ENCODE assay signal across 1 cellular context in genomic region chr13:110914293-110915056, GRCh38.
A peak's percentile ranks its signal among the peaks of the same experiment; 100 is the strongest.
TF ChIP-seq lines count a peak whose summit lies in the region.

No MANE protein-coding gene starts in this region.

TF ChIP-seq in H1, 55 proteins besides CTCF, POLR2A, EP300 and RAD21 (continued from another document):
- TF ChIP-seq CHD7 (IDR thresholded peaks at IDR 0.05; ENCODE audit: insufficient replicate concordance, low read length) (no peak), JUND (IDR thresholded peaks at IDR 0.05; ENCODE audit: low read length) (no peak), HDAC6 (IDR thresholded peaks at IDR 0.05; ENCODE audit: low read depth, low read length) (no peak), NRF1 (IDR thresholded peaks at IDR 0.05; ENCODE audit: low read depth, low read length) (no peak), HDAC2 (IDR thresholded peaks at IDR 0.05; ENCODE audit: borderline replicate concordance in 1 of 2, low read depth in 2 of 2, low read length in 2 of 2) (no peak), KDM1A (IDR thresholded peaks at IDR 0.05; ENCODE audit: borderline replicate concordance, low read length) (no peak), TEAD4 (IDR thresholded peaks at IDR 0.05; ENCODE audit: low read depth, low read length) (no peak), CBX8 (IDR thresholded peaks at IDR 0.05; ENCODE audit: borderline replicate concordance, low read depth, low read length) (no peak), NANOG (IDR thresholded peaks at IDR 0.05; ENCODE audit: insufficient read depth, low read depth, low read length, poor library complexity, severe bottlenecking) (no peak), SP2 (IDR thresholded peaks at IDR 0.05; ENCODE audit: low read length) (no peak), TAF1 (IDR thresholded peaks at IDR 0.05; ENCODE audit: low read depth, low read length) (peak; percentile 87), SAP30 (IDR thresholded peaks at IDR 0.05; ENCODE audit: insufficient read depth, insufficient replicate concordance, low read length) (no peak), EZH2 (IDR thresholded peaks at IDR 0.05; ENCODE audit: low read depth, low read length, severe bottlenecking) (no peak), MAFK (IDR thresholded peaks at IDR 0.05; ENCODE audit: low read depth, low read length) (no peak), GTF2F1 (IDR thresholded peaks at IDR 0.05; ENCODE audit: borderline replicate concordance, low read depth, low read length) (no peak), ATF3 (IDR thresholded peaks at IDR 0.05; ENCODE audit: insufficient read depth, low read depth, low read length) (no peak), E2F6 (IDR thresholded peaks at IDR 0.05) (no peak), KDM4A (IDR thresholded peaks at IDR 0.05; ENCODE audit: low read depth, low read length, severe bottlenecking) (peak; percentile 64), BCL11A (IDR thresholded peaks at IDR 0.05; ENCODE audit: low read depth in 2 of 2, low read length in 2 of 2) (no peak), SP1 (IDR thresholded peaks at IDR 0.05; ENCODE audit: low read depth, low read length) (no peak), ATF2 (IDR thresholded peaks at IDR 0.05; ENCODE audit: low read length) (no peak), ASH2L (IDR thresholded peaks at IDR 0.05; ENCODE audit: low read length) (peak; percentile 65), GABPA (IDR thresholded peaks at IDR 0.05; ENCODE audit: borderline replicate concordance, insufficient read depth, low read length) (no peak), RFX5 (IDR thresholded peaks at IDR 0.05; ENCODE audit: borderline replicate concordance, low read depth, low read length) (no peak), CBX5 (IDR thresholded peaks at IDR 0.05; ENCODE audit: low read depth, low read length) (no peak), CHD2 (IDR thresholded peaks at IDR 0.05; ENCODE audit: low read length) (no peak), POLR2AphosphoS5 (IDR thresholded peaks at IDR 0.05; ENCODE audit: low read depth, low read length) (peak; percentile 67; the same call in 1 of the 2 replicates), PHF8 (conservative IDR thresholded peaks at IDR 0.05; ENCODE audit: low read depth, low read length) (no peak; the same call in none of the 2 replicates), TAF7 (optimal IDR thresholded peaks at IDR 0.05; ENCODE audit: borderline replicate concordance, low read depth, low read length) (peak; percentile 91), CREB1 (IDR thresholded peaks at IDR 0.05) (no peak), SUZ12 (IDR thresholded peaks at IDR 0.05; ENCODE audit: low read length) (no peak), RBBP5 (IDR thresholded peaks at IDR 0.05; ENCODE audit: borderline replicate concordance, low read depth, low read length) (peak; percentile 87), FOSL1 (IDR thresholded peaks at IDR 0.05; ENCODE audit: insufficient read depth, low read depth, low read length) (no peak), YY1 (IDR thresholded peaks at IDR 0.05; ENCODE audit: low read depth, low read length) (no peak)
